In the genomic region with DNA sequence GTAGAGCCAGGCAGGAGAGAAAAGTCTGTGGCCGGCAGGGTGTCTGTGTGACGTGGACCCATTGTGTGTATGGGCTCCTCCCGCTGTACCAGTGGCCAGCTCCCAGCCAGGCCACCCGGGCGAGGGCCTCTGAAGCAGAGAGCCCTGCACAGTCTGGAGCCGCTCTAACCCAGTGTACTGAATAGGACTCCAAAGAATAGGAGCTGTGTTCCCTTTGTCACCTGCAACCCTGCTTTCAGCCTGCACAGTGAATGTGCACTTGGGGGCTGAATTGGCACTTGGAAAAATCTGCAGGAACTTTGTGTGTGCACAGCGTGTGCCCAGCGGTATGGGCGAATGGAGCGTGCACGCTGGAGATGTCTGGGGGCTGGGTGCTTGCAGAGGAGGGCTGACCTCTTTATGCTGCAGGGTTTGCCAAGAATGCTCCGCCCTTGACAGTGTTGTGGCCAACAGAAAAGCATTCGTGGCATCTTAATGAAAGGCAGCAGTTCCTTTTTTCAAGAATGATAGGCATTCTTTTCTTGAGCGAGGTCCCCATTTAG, we compare ENCODE assay signal across 11 cellular contexts.
DNase-seq lines count a peak whose midpoint lies in the region; ATAC-seq and TF ChIP-seq lines count a peak whose summit lies in the region.
"Had no signal": no experiment of that assay in that cellular context is flagged by ENCODE, and none has a peak within 500 bp of the region (broad histone marks: within the 10 kb centered on the region; RNA-seq: fewer than 3 reads in every experiment).

No MANE protein-coding gene starts in this region.

- no peaks in the 10 kb centered on the region for H3K9me3 ChIP-seq in breast epithelium
- H3K9me3 ChIP-seq in mammary epithelial cell (replicated peaks; ENCODE audit: insufficient read depth, low read length): peaks cover 24% of the 10 kb centered on the region
- H3K9me3 ChIP-seq in neural cell (ENCODE audit: low read length): no peaks in the 10 kb centered on the region
- no peaks in the 10 kb centered on the region for H3K9me3 ChIP-seq in upper lobe of left lung
- H3K9me3 ChIP-seq: SJSA1 had no signal

- H3K27ac Mint-ChIP-seq in endothelial cell (ENCODE audit: unreplicated experiment): no peak overlapping the region
- H3K27ac Mint-ChIP-seq: activated CD4-positive, alpha-beta T cell treated with anti-CD3 and anti-CD28 coated beads, Interleukin-2, amount 10 ng/mL, durations not matched to agents 24 days and 14 days had no signal

- TF ChIP-seq EP300 in neural cell (conservative IDR thresholded peaks at IDR 0.05; ENCODE audit: poor library complexity, severe bottlenecking): no peak
- TF ChIP-seq EP300 in upper lobe of left lung (IDR thresholded peaks at IDR 0.05): no peak

- H2AFZ ChIP-seq in mammary epithelial cell (ENCODE audit: low read depth, low read length) (no peak overlapping the region), neural cell (ENCODE audit: low read depth, low read length) (no peak overlapping the region)

- H3K36me3 ChIP-seq in breast epithelium (no peaks in the 10 kb centered on the region), mammary epithelial cell (ENCODE audit: insufficient read depth, low read length) (no peaks in the 10 kb centered on the region), neural cell (ENCODE audit: insufficient read depth, low read length) (no peaks in the 10 kb centered on the region), upper lobe of left lung (no peaks in the 10 kb centered on the region)
- H3K36me3 ChIP-seq: SJSA1 had no signal

- H3K79me2 ChIP-seq in mammary epithelial cell (ENCODE audit: insufficient read depth, low read length) (no peaks in the 10 kb centered on the region), neural cell (replicated peaks; ENCODE audit: insufficient read depth, low read length) (peaks cover 33% of the 10 kb centered on the region)

- H3F3A ChIP-seq in neural cell (ENCODE audit: insufficient read depth, low read length, poor library complexity, severe bottlenecking): peaks cover 6% of the 10 kb centered on the region

- no peak overlapping the region for H3K4me3 Mint-ChIP-seq in endothelial cell (ENCODE audit: unreplicated experiment)
- H3K4me3 Mint-ChIP-seq: activated CD4-positive, alpha-beta T cell treated with anti-CD3 and anti-CD28 coated beads, Interleukin-2, amount 10 ng/mL, durations not matched to agents 24 days and 14 days had no signal

- 10% methylated on average over 8 of the region's 14 CpGs for WGBS in mammary epithelial cell (ENCODE audit: low coverage, missing lambda C conversion rate)
- WGBS in upper lobe of left lung, 2 donors: 70 to 71% methylated on average over 10 to 14 of the region's 14 CpGs

- in situ Hi-C loops in mammary epithelial cell (cut with MboI; ENCODE audit: low sequenced_read_pairs in 2 of 2) (no loop called here), ACHN (cut with HindIII; ENCODE audit: low pct_ligation_motif_present, low pct_unique_long_range_greater_than_20kb, low sequenced_read_pairs) (no loop called here)

- intact Hi-C loops in breast epithelium (cut with DNase I; ENCODE audit: low total_unique reads) (no loop called here), mammary epithelial cell (cut with micrococcal nuclease) (no loop called here)

- TF ChIP-seq CTCF in breast epithelium (IDR thresholded peaks at IDR 0.05) (no peak), mammary epithelial cell (conservative IDR thresholded peaks at IDR 0.05 in 1 of 2, IDR thresholded peaks at IDR 0.05 in 1 of 2; ENCODE audit: extremely low read depth in 1 of 2, insufficient read depth in 1 of 2, low read depth in 1 of 2, low read length in 2 of 2) (no peak), fibroblast of mammary gland (conservative IDR thresholded peaks at IDR 0.05; ENCODE audit: control insufficient read depth, insufficient read depth, low read depth, low read length) (no peak), neural cell (IDR thresholded peaks at IDR 0.05; ENCODE audit: poor library complexity, severe bottlenecking) (no peak), upper lobe of left lung (IDR thresholded peaks at IDR 0.05) (no peak), endothelial cell (IDR thresholded peaks at IDR 0.05; ENCODE audit: unreplicated experiment) (no peak)

- no TSS peak for BruUV-seq in mammary epithelial cell (replicated peaks; lab: Mats Ljungman, UMichigan)

- H3K9ac ChIP-seq in mammary epithelial cell (ENCODE audit: insufficient read depth, low read length) (no peak overlapping the region), neural cell (ENCODE audit: low read length) (no peak overlapping the region)

- H3K4me1 ChIP-seq in breast epithelium (peaks cover 0 to 15% of the 10 kb centered on the region in 2 donors), mammary epithelial cell (ENCODE audit: insufficient read depth, low read length) (no peaks in the 10 kb centered on the region), upper lobe of left lung (peaks cover 7 to 32% (median 16%) of the 10 kb centered on the region in 4 donors)
- H3K4me1 ChIP-seq: SJSA1 had no signal

- H3K9me3 Mint-ChIP-seq in endothelial cell (ENCODE audit: unreplicated experiment): no peaks in the 10 kb centered on the region

- dilution Hi-C loops in mammary epithelial cell (cut with HindIII; ENCODE audit: low sequenced_read_pairs): no loop called here

- H3K4me3 ChIP-seq in breast epithelium (peak overlapping the region in 1 of 3 donors; percentile 40), mammary epithelial cell (replicated peaks in 1 of 3; ENCODE audit: insufficient read depth in 1 of 3, low read depth in 2 of 3, low read length in 3 of 3) (no peak overlapping the region), fibroblast of mammary gland (ENCODE audit: control insufficient read depth, low read depth, low read length) (no peak overlapping the region), neural cell (ENCODE audit: low read length) (peak overlapping the region; percentile 24), upper lobe of left lung (no peak overlapping the region)
- H3K4me3 ChIP-seq: SJSA1 had no signal

- DNase-seq in breast epithelium (ENCODE audit: low spot score in 2 of 2) (peak in 1 of 2 donors; percentile 44), mammary epithelial cell (no peak), fibroblast of mammary gland (ENCODE audit: low read depth) (peak; percentile 49), upper lobe of left lung (peak in 1 of 2 donors; percentile 54), ACHN (no peak), mucosa of gallbladder (ENCODE audit: low spot score) (no peak), endothelial cell (ENCODE audit: low spot score) (no peak)
- DNase-seq: activated CD4-positive, alpha-beta T cell treated with anti-CD3 and anti-CD28 coated beads, Interleukin-2, amount 10 ng/mL, durations not matched to agents 24 days and 14 days; activated gamma-delta T cell treated with Interleukin-2 at 50 U/mL for 16 hours had no signal

- H3K27ac ChIP-seq in breast epithelium (peak overlapping the region; percentile 78), mammary epithelial cell (ENCODE audit: insufficient read depth, low read depth, low read length) (no peak overlapping the region), neural cell (ENCODE audit: low read length) (no peak overlapping the region), upper lobe of left lung (peak overlapping the region in 1 of 4 donors; percentile 39)
- H3K27ac ChIP-seq: SJSA1 had no signal

- H3K9me2 ChIP-seq in neural cell (ENCODE audit: insufficient read depth, low read length): no peaks in the 10 kb centered on the region

- TF ChIP-seq POLR2A in breast epithelium (IDR thresholded peaks at IDR 0.05) (no peak), upper lobe of left lung (IDR thresholded peaks at IDR 0.05) (no peak)

- ATAC-seq in upper lobe of left lung (ENCODE audit: low FRiP score in 2 of 2): peak; percentile 27 to 64

- no peaks in the 10 kb centered on the region for H4K20me1 ChIP-seq in mammary epithelial cell (ENCODE audit: insufficient read depth, low read length)
- no peaks in the 10 kb centered on the region for H4K20me1 ChIP-seq in neural cell (ENCODE audit: insufficient read depth)

- peaks cover 12% of the 10 kb centered on the region for H3K4me1 Mint-ChIP-seq in endothelial cell (ENCODE audit: unreplicated experiment)
- H3K4me1 Mint-ChIP-seq: activated CD4-positive, alpha-beta T cell treated with anti-CD3 and anti-CD28 coated beads, Interleukin-2, amount 10 ng/mL, durations not matched to agents 24 days and 14 days had no signal

- CTCF ChIA-PET in mammary epithelial cell (lab: Charles Lee; ENCODE audit: low non-redundant PET): no interaction called here

- no peak for TF ChIP-seq RAD21 in neural cell (conservative IDR thresholded peaks at IDR 0.05)

- H3K4me2 ChIP-seq in mammary epithelial cell (ENCODE audit: insufficient read depth, low read depth, low read length) (no peak overlapping the region), neural cell (ENCODE audit: low read length) (no peak overlapping the region)

- peaks cover 3% of the 10 kb centered on the region for H3K27me3 Mint-ChIP-seq in endothelial cell (ENCODE audit: unreplicated experiment)
- H3K27me3 Mint-ChIP-seq: activated CD4-positive, alpha-beta T cell treated with anti-CD3 and anti-CD28 coated beads, Interleukin-2, amount 10 ng/mL, durations not matched to agents 24 days and 14 days had no signal

- H3K36me3 Mint-ChIP-seq in endothelial cell (ENCODE audit: low read depth, unreplicated experiment): no peaks in the 10 kb centered on the region

- H3K27me3 ChIP-seq in breast epithelium (no peaks in the 10 kb centered on the region), mammary epithelial cell (ENCODE audit: insufficient read depth, low read length) (no peaks in the 10 kb centered on the region), neural cell (ENCODE audit: insufficient read depth, low read depth, low read length) (no peaks in the 10 kb centered on the region), upper lobe of left lung (no peaks in the 10 kb centered on the region)
- H3K27me3 ChIP-seq: SJSA1 had no signal

TF ChIP-seq in neural cell, 6 proteins besides CTCF, POLR2A, EP300 and RAD21 (continues in another document):
- no peak for TF ChIP-seq MXI1 (conservative IDR thresholded peaks at IDR 0.05; ENCODE audit: poor library complexity, severe bottlenecking)

Comparison
In these comparisons a context has a peak if more than half of its experiments do, and no peak if none do; other contexts are left out.
1. H3K27ac ChIP-seq: peak in breast epithelium (2 of 2); none in mammary epithelial cell (single experiment) and neural cell (single experiment).